8 cellular contexts compared by ENCODE assay signal in the genomic region with DNA sequence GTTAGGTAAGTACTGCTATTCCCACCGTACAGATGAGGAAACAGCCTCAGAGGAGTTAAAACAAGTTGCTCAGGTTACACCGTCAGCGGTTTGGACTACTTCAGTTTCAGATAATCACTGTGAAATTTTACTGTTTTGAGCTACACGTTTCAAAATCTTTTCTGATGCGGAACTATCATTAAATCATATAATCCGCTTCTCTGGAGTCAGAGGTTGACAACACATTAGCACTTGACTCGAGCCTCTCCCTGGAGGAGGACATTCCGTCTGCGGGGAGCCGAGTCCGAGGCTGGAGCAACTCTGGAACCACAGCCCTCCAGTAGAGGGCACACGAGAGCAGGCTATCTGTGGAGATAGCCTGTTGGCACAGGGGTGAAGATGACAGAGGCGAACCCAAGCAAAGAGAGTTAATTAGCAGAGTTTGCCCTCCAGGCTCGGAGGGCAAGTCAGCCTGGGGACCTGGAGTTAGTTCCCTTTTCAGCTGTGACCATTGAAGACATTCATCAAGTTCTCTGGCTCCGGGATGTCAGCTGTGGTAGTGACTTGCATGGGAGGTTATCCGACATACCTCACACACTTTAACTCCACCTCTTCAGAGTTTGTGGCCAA.
DNase-seq lines count a peak whose midpoint lies in the region; ATAC-seq and TF ChIP-seq lines count a peak whose summit lies in the region.

No MANE protein-coding gene starts in this region.

- TF ChIP-seq CTCF in AG09309 (IDR thresholded peaks at IDR 0.05; ENCODE audit: control insufficient read depth, insufficient read depth, low read depth, low read length, missing control alignments), result peak; percentile 98
- peak; percentile 99 for TF ChIP-seq CTCF in choroid plexus epithelial cell (conservative IDR thresholded peaks at IDR 0.05; ENCODE audit: low read depth, low read length)
- TF ChIP-seq CTCF in liver (IDR thresholded peaks at IDR 0.05; ENCODE audit: low read depth, low read length, missing input control), result peak; percentile 86

- no peak for DNase-seq in AG09309 (ENCODE audit: low read depth)
- peak; percentile 56 for DNase-seq in NCI-H345 (lab: John Stamatoyannopoulos, UW)
- peak; percentile 55 to 80 for DNase-seq in activated CD4-positive, alpha-beta T cell treated with anti-CD3 and anti-CD28 coated beads for 4 hours
- DNase-seq in choroid plexus epithelial cell (ENCODE audit: low read depth), result peak; percentile 78
- peak; percentile 51 to 59 (median 53) for DNase-seq in stimulated activated CD4-positive, alpha-beta T cell treated with anti-CD3 and anti-CD28 coated beads, TNF-alpha, amount 100 ng/mL, for 4 hours (ENCODE audit: low read depth in 3 of 3)

- peak; percentile 89 to 93 for TF ChIP-seq RAD21 in liver (IDR thresholded peaks at IDR 0.05)

- no peaks in the 10 kb centered on the region for H3K4me1 ChIP-seq in liver (ENCODE audit: control insufficient read depth in 4 of 4, insufficient read depth in 4 of 4, low read length in 3 of 4)

- H3K36me3 ChIP-seq in liver (ENCODE audit: control insufficient read depth in 4 of 4, insufficient read depth in 3 of 4, low read depth in 1 of 4, low read length in 3 of 4), result no peaks in the 10 kb centered on the region

- no peaks in the 10 kb centered on the region for H3K9me3 ChIP-seq in liver (ENCODE audit: control insufficient read depth in 4 of 4, low read length in 3 of 4)

- no peak overlapping the region for H3K27ac ChIP-seq in liver (ENCODE audit: low read depth in 1 of 2, low read length in 2 of 2)

- H3K4me3 ChIP-seq in AG09309 (ENCODE audit: control insufficient read depth, low read depth, low read length) (no peak overlapping the region), choroid plexus epithelial cell (ENCODE audit: low read depth, low read length) (no peak overlapping the region), liver (ENCODE audit: low read depth in 1 of 3, low read length in 3 of 3) (no peak overlapping the region)

- peaks cover 0 to 9% (median under 1%) of the 10 kb centered on the region in 4 donors for H3K27me3 ChIP-seq in liver (ENCODE audit: control insufficient read depth in 4 of 4, insufficient read depth in 4 of 4, low read length in 3 of 4)

- 17% methylated on average over 16 of the region's 16 CpGs for WGBS in liver

- H3K9ac ChIP-seq in liver (ENCODE audit: low read depth in 1 of 2, low read length in 2 of 2), result no peak overlapping the region

- peak; percentile 53 for ATAC-seq in GM18519 (IDR thresholded peaks at IDR 0.05; ENCODE audit: low FRiP score, unreplicated experiment)
- ATAC-seq in HG03066 (IDR thresholded peaks at IDR 0.05; ENCODE audit: low read depth, unreplicated experiment), result peak; percentile 59

TF ChIP-seq in liver, 16 proteins besides CTCF, POLR2A, EP300 and RAD21:
- TF ChIP-seq MAX (IDR thresholded peaks at IDR 0.05), result no peak
- no peak for TF ChIP-seq SP1 (IDR thresholded peaks at IDR 0.05)
- peak; percentile 7 to 15 for TF ChIP-seq RXRA (IDR thresholded peaks at IDR 0.05)
- no peak for TF ChIP-seq ATF3 (IDR thresholded peaks at IDR 0.05)
- TF ChIP-seq, protein P1, sequence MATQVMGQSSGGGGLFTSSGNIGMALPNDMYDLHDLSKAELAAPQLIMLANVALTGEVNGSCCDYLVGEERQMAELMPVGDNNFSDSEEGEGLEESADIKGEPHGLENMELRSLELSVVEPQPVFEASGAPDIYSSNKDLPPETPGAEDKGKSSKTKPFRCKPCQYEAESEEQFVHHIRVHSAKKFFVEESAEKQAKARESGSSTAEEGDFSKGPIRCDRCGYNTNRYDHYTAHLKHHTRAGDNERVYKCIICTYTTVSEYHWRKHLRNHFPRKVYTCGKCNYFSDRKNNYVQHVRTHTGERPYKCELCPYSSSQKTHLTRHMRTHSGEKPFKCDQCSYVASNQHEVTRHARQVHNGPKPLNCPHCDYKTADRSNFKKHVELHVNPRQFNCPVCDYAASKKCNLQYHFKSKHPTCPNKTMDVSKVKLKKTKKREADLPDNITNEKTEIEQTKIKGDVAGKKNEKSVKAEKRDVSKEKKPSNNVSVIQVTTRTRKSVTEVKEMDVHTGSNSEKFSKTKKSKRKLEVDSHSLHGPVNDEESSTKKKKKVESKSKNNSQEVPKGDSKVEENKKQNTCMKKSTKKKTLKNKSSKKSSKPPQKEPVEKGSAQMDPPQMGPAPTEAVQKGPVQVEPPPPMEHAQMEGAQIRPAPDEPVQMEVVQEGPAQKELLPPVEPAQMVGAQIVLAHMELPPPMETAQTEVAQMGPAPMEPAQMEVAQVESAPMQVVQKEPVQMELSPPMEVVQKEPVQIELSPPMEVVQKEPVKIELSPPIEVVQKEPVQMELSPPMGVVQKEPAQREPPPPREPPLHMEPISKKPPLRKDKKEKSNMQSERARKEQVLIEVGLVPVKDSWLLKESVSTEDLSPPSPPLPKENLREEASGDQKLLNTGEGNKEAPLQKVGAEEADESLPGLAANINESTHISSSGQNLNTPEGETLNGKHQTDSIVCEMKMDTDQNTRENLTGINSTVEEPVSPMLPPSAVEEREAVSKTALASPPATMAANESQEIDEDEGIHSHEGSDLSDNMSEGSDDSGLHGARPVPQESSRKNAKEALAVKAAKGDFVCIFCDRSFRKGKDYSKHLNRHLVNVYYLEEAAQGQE (IDR thresholded peaks at IDR 0.05), result no peak
- no peak for TF ChIP-seq ZBTB33 (IDR thresholded peaks at IDR 0.05)
- TF ChIP-seq NR2F2 (IDR thresholded peaks at IDR 0.05), result peak; percentile 38
- no peak for TF ChIP-seq TAF1 (conservative IDR thresholded peaks at IDR 0.05)
- no peak for TF ChIP-seq YY1 (IDR thresholded peaks at IDR 0.05)
- TF ChIP-seq HNF4A (conservative IDR thresholded peaks at IDR 0.05), result no peak
- TF ChIP-seq JUND (IDR thresholded peaks at IDR 0.05), result no peak
- TF ChIP-seq GABPA (IDR thresholded peaks at IDR 0.05 in 1 of 2, conservative IDR thresholded peaks at IDR 0.05 in 1 of 2), result no peak
- TF ChIP-seq FOXA2 (IDR thresholded peaks at IDR 0.05), result no peak
